In the genomic region with DNA sequence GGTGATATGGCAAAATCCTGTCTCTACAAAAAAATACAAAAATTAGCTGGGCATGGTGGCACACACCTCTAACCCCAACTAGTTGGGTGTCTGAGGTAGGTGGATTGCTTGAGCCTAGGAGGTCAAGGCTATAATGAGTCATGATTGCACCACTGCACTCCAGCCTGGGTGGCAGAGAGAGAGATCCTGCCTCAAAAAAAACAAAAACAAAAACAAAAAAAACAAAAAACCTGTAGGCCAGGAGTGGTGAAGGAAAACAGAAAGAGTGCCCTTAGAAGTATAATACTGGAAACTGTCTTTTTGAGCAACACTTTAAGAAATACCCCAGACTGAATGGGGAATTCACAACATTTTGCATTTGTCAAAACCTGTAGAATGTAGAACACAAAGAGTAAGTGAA, we compare ENCODE assay signal across 1 cellular context.
A peak's percentile ranks its signal among the peaks of the same experiment; 100 is the strongest.
TF ChIP-seq lines count a peak whose summit lies in the region.

No MANE protein-coding gene starts in this region.

TF ChIP-seq in HEK293, 187 proteins besides CTCF, POLR2A, EP300 and RAD21 (continued from another document):
- TF ChIP-seq, protein P1, sequence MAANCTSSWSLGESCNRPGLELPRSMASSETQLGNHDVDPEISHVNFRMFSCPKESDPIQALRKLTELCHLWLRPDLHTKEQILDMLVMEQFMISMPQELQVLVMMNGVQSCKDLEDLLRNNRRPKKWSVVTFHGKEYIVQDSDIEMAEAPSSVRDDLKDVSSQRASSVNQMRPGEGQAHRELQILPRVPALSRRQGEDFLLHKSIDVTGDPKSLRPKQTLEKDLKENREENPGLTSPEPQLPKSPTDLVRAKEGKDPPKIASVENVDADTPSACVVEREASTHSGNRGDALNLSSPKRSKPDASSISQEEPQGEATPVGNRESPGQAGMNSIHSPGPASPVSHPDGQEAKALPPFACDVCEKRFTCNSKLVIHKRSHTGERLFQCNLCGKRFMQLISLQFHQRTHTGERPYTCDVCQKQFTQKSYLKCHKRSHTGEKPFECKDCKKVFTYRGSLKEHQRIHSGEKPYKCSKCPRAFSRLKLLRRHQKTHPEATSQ (tag by site-specific recombination; IDR thresholded peaks at IDR 0.05), result no peak
- TF ChIP-seq, protein P2, sequence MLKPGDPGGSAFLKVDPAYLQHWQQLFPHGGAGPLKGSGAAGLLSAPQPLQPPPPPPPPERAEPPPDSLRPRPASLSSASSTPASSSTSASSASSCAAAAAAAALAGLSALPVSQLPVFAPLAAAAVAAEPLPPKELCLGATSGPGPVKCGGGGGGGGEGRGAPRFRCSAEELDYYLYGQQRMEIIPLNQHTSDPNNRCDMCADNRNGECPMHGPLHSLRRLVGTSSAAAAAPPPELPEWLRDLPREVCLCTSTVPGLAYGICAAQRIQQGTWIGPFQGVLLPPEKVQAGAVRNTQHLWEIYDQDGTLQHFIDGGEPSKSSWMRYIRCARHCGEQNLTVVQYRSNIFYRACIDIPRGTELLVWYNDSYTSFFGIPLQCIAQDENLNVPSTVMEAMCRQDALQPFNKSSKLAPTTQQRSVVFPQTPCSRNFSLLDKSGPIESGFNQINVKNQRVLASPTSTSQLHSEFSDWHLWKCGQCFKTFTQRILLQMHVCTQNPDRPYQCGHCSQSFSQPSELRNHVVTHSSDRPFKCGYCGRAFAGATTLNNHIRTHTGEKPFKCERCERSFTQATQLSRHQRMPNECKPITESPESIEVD (tag by site-specific recombination; IDR thresholded peaks at IDR 0.05), result peak; percentile 36; the same call in 1 of the 2 replicates
- no peak for TF ChIP-seq ZNF223 (tag by site-specific recombination; IDR thresholded peaks at IDR 0.05)
- peak; percentile 86 for TF ChIP-seq ZBTB17 (tag by site-specific recombination; IDR thresholded peaks at IDR 0.05)
- 0 out of 2 replicates have a peak, but pooled peaks have one; percentile 24 for TF ChIP-seq ZNF629 (tag by site-specific recombination; IDR thresholded peaks at IDR 0.05)
- no peak for TF ChIP-seq ZNF239 (tag by site-specific recombination; IDR thresholded peaks at IDR 0.05)
- TF ChIP-seq ZNF621 (tag by site-specific recombination; IDR thresholded peaks at IDR 0.05), result no peak
- no peak for TF ChIP-seq ZNF350 (tag by site-specific recombination; IDR thresholded peaks at IDR 0.05)
- no peak for TF ChIP-seq ZNF544 (tag by site-specific recombination; IDR thresholded peaks at IDR 0.05)
- TF ChIP-seq ZNF324 (tag by site-specific recombination; IDR thresholded peaks at IDR 0.05), result 0 out of 2 replicates have a peak, but pooled peaks have one; percentile 28
- TF ChIP-seq ZNF600 (tag by site-specific recombination; IDR thresholded peaks at IDR 0.05), result 0 out of 2 replicates have a peak, but pooled peaks have one; percentile 46
- TF ChIP-seq ZNF175 (tag by site-specific recombination; IDR thresholded peaks at IDR 0.05), result no peak
- TF ChIP-seq, protein P3, sequence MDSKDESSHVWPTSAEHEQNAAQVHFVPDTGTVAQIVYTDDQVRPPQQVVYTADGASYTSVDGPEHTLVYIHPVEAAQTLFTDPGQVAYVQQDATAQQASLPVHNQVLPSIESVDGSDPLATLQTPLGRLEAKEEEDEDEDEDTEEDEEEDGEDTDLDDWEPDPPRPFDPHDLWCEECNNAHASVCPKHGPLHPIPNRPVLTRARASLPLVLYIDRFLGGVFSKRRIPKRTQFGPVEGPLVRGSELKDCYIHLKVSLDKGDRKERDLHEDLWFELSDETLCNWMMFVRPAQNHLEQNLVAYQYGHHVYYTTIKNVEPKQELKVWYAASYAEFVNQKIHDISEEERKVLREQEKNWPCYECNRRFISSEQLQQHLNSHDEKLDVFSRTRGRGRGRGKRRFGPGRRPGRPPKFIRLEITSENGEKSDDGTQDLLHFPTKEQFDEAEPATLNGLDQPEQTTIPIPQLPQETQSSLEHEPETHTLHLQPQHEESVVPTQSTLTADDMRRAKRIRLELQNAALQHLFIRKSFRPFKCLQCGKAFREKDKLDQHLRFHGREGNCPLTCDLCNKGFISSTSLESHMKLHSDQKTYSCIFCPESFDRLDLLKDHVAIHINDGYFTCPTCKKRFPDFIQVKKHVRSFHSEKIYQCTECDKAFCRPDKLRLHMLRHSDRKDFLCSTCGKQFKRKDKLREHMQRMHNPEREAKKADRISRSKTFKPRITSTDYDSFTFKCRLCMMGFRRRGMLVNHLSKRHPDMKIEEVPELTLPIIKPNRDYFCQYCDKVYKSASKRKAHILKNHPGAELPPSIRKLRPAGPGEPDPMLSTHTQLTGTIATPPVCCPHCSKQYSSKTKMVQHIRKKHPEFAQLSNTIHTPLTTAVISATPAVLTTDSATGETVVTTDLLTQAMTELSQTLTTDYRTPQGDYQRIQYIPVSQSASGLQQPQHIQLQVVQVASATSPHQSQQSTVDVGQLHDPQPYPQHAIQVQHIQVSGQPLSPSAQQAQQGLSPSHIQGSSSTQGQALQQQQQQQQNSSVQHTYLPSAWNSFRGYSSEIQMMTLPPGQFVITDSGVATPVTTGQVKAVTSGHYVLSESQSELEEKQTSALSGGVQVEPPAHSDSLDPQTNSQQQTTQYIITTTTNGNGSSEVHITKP (tag by site-specific recombination; IDR thresholded peaks at IDR 0.05), result peak; percentile 45; the same call in 1 of the 2 replicates
- TF ChIP-seq, protein P4, sequence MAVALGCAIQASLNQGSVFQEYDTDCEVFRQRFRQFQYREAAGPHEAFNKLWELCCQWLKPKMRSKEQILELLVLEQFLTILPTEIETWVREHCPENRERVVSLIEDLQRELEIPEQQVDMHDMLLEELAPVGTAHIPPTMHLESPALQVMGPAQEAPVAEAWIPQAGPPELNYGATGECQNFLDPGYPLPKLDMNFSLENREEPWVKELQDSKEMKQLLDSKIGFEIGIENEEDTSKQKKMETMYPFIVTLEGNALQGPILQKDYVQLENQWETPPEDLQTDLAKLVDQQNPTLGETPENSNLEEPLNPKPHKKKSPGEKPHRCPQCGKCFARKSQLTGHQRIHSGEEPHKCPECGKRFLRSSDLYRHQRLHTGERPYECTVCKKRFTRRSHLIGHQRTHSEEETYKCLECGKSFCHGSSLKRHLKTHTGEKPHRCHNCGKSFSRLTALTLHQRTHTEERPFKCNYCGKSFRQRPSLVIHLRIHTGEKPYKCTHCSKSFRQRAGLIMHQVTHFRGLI (tag by site-specific recombination; IDR thresholded peaks at IDR 0.05), result 0 out of 2 replicates have a peak, but pooled peaks have one; percentile 15
- TF ChIP-seq SP7 (tag by site-specific recombination; IDR thresholded peaks at IDR 0.05), result peak; percentile 22; the same call in 1 of the 2 replicates
- peak; percentile 76 for TF ChIP-seq SCRT2 (tag by site-specific recombination; IDR thresholded peaks at IDR 0.05)
- TF ChIP-seq ZNF37A (tag by site-specific recombination; IDR thresholded peaks at IDR 0.05), result no peak
- 0 out of 2 replicates have a peak, but pooled peaks have one; percentile 34 for TF ChIP-seq ZEB2 (tag by site-specific recombination; IDR thresholded peaks at IDR 0.05)
- TF ChIP-seq, protein P5, sequence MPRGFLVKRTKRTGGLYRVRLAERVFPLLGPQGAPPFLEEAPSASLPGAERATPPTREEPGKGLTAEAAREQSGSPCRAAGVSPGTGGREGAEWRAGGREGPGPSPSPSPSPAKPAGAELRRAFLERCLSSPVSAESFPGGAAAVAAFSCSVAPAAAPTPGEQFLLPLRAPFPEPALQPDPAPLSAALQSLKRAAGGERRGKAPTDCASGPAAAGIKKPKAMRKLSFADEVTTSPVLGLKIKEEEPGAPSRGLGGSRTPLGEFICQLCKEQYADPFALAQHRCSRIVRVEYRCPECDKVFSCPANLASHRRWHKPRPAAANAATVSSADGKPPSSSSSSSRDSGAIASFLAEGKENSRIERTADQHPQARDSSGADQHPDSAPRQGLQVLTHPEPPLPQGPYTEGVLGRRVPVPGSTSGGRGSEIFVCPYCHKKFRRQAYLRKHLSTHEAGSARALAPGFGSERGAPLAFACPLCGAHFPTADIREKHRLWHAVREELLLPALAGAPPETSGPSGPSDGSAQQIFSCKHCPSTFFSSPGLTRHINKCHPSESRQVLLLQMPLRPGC (tag by site-specific recombination; IDR thresholded peaks at IDR 0.05), result no peak
- TF ChIP-seq HOXD13 (CRISPR knock-in tag; IDR thresholded peaks at IDR 0.05; ENCODE audit: borderline replicate concordance), result no peak
- no peak for TF ChIP-seq ZNF211 (tag by site-specific recombination; IDR thresholded peaks at IDR 0.05; ENCODE audit: low read depth)
